17 cellular contexts compared by ENCODE assay signal in genomic region chr9:87855061-87855460, GRCh38. TPM values are rescaled to one million over a fixed set of nuclear protein-coding genes. Genes with fewer than 3 reads are reported as not detected.
A peak's percentile ranks its signal among the peaks of the same experiment; 100 is the strongest.
DNase-seq lines count a peak whose midpoint lies in the region; ATAC-seq, FAIRE-seq and TF ChIP-seq lines count a peak whose summit lies in the region.
"Had no signal": no experiment of that assay in that cellular context is flagged by ENCODE, and none has a peak within 500 bp of the region (broad histone marks: within the 10 kb centered on the region; RNA-seq: fewer than 3 reads in every experiment).

No MANE protein-coding gene starts in this region.

- H3K27me3 ChIP-seq in H1 (replicated peaks in 1 of 4; ENCODE audit: control insufficient read depth in 3 of 4, extremely low read depth in 1 of 4, insufficient read depth in 3 of 4, low read length in 3 of 4) (no peaks in the 10 kb centered on the region; a peak in 1 of 7 replicates), neuronal stem cell (ENCODE audit: control insufficient read depth in 3 of 3, insufficient read depth in 3 of 3, low read depth in 1 of 3, low read length in 3 of 3) (peaks cover 0 to 4% (median 0%) of the 10 kb centered on the region in 3 experiments)
- H3K27me3 ChIP-seq: BLaER1 had no signal

- TF ChIP-seq CTCF in H1 (IDR thresholded peaks at IDR 0.05; ENCODE audit: control extremely low read depth in 1 of 3, insufficient read depth in 1 of 3, low read depth in 1 of 3, low read length in 3 of 3), result no peak
- no peak for TF ChIP-seq CTCF in glutamatergic neuron (IDR thresholded peaks at IDR 0.05; ENCODE audit: partially characterized antibody, unreplicated experiment)
- TF ChIP-seq CTCF in HFFc6 (IDR thresholded peaks at IDR 0.05), result no peak

- H3K9me3 Mint-ChIP-seq in glutamatergic neuron (ENCODE audit: unreplicated experiment) (peaks cover 20% of the 10 kb centered on the region), HFFc6 (peaks cover 10% of the 10 kb centered on the region)
- H3K9me3 Mint-ChIP-seq in natural killer cell treated with Interleukin-12 subunit alpha and Interleukin-12 subunit beta and Interleukin-15 and Interleukin-18, amount 100 ng/mL, for 72 hours, result no peaks in the 10 kb centered on the region

- peak; percentile 54 for DNase-seq in DMS 273 (lab: John Stamatoyannopoulos, UW; ENCODE audit: unreplicated experiment)
- DNase-seq in DMS 273 treated with DMSO at 0.1 percent for 48 hours (lab: John Stamatoyannopoulos, UW), result no peak
- no peak for DNase-seq in H1 (ENCODE audit: low read depth in 1 of 2, low spot score in 2 of 2)
- no peak for DNase-seq in glutamatergic neuron
- DNase-seq in neuronal stem cell (ENCODE audit: low spot score), result no peak
- DNase-seq in HFFc6, result no peak
- no peak for DNase-seq in natural killer cell treated with Interleukin-12 subunit alpha and Interleukin-12 subunit beta and Interleukin-15 and Interleukin-18, amount 100 ng/mL, for 72 hours (ENCODE audit: low spot score)
- DNase-seq: AML-193; Caco-2; CD8-positive, alpha-beta memory T cell; H7 had no signal

- H3K4me1 ChIP-seq in H1 (replicated peaks in 1 of 4; ENCODE audit: control insufficient read depth in 3 of 4, insufficient read depth in 4 of 4, low read length in 3 of 4), result peaks cover 0 to 5% (median 0%) of the 10 kb centered on the region in 4 experiments; a peak in 3 of 7 replicates
- peaks cover 0 to 2% of the 10 kb centered on the region in 2 donors for H3K4me1 ChIP-seq in neuronal stem cell (ENCODE audit: control insufficient read depth in 2 of 2, insufficient read depth in 1 of 2, low read depth in 1 of 2, low read length in 2 of 2)
- H3K4me1 ChIP-seq: Caco-2 had no signal

- H3K9ac ChIP-seq in H1 (replicated peaks in 1 of 4; ENCODE audit: extremely low read depth in 1 of 4, low read depth in 3 of 4, low read length in 3 of 4) (no peak overlapping the region), neuronal stem cell (ENCODE audit: low read depth, low read length, poor library complexity) (no peak overlapping the region)
- H3K9ac ChIP-seq: BLaER1 had no signal

- TF ChIP-seq RAD21 in H1 (IDR thresholded peaks at IDR 0.05 in 1 of 2, conservative IDR thresholded peaks at IDR 0.05 in 1 of 2; ENCODE audit: low read depth in 2 of 2, low read length in 2 of 2), result no peak

- no peak overlapping the region for H2BK20ac ChIP-seq in H1 (ENCODE audit: low read length)

- H3K4me2 ChIP-seq in H1 (ENCODE audit: insufficient read depth in 1 of 2, low read depth in 2 of 2, low read length in 2 of 2) (no peak overlapping the region; a peak in 1 of 4 replicates), neuronal stem cell (ENCODE audit: insufficient read depth, low read length, poor library complexity, severe bottlenecking) (no peak overlapping the region)
- H3K4me2 ChIP-seq: BLaER1 had no signal

- H2AK5ac ChIP-seq in H1 (ENCODE audit: low read depth, low read length) (no peak overlapping the region), neuronal stem cell (ENCODE audit: low read depth, low read length) (peak overlapping the region; percentile 48)

- H3K14ac ChIP-seq in H1 (ENCODE audit: insufficient read length) (no peak overlapping the region), neuronal stem cell (ENCODE audit: low read length) (no peak overlapping the region)

- H3K27ac Mint-ChIP-seq in glutamatergic neuron (ENCODE audit: unreplicated experiment), result peak overlapping the region; percentile 67
- H3K27ac Mint-ChIP-seq in HFFc6, result no peak overlapping the region
- no peak overlapping the region for H3K27ac Mint-ChIP-seq in natural killer cell treated with Interleukin-12 subunit alpha and Interleukin-12 subunit beta and Interleukin-15 and Interleukin-18, amount 100 ng/mL, for 72 hours
- H3K27ac Mint-ChIP-seq: CD8-positive, alpha-beta memory T cell had no signal

- H4K5ac ChIP-seq in H1 (ENCODE audit: insufficient read length, low read depth, low read length), result no peak overlapping the region

- no peaks in the 10 kb centered on the region for H3K79me2 ChIP-seq in H1 (ENCODE audit: control insufficient read depth in 1 of 2, insufficient read depth in 2 of 2, low read length in 2 of 2)

- 85% methylated on average over 3 of the region's 3 CpGs; no CpG with 5 or more reads in 1 of the 2 experiments for WGBS in H1 (ENCODE audit: extremely low coverage in 1 of 2, insufficient coverage in 1 of 2, insufficient read length in 1 of 2, insufficient replicate concordance in 2 of 2, low coverage in 1 of 2, low lambda C conversion rate in 2 of 2, missing lambda C conversion rate in 1 of 2), 2 experiments
- no CpG with 5 or more reads among the region's 3 CpGs for WGBS in neuronal stem cell (ENCODE audit: extremely low coverage in 2 of 2, insufficient read length in 2 of 2, insufficient replicate concordance in 1 of 2), 2 donors

- no peak for FAIRE-seq in H1 (lab: Jason Lieb, UNC)
- FAIRE-seq: HTR-8/SVneo had no signal

- peaks cover 10% of the 10 kb centered on the region for H3K36me3 Mint-ChIP-seq in glutamatergic neuron (ENCODE audit: unreplicated experiment)
- peaks cover 7% of the 10 kb centered on the region for H3K36me3 Mint-ChIP-seq in HFFc6 (ENCODE audit: low read depth)
- H3K36me3 Mint-ChIP-seq in natural killer cell treated with Interleukin-12 subunit alpha and Interleukin-12 subunit beta and Interleukin-15 and Interleukin-18, amount 100 ng/mL, for 72 hours, result no peaks in the 10 kb centered on the region

- H2BK15ac ChIP-seq in H1 (ENCODE audit: low read length), result peak overlapping the region; percentile 46; the same call in 1 of the 2 replicates
- no peak overlapping the region for H2BK15ac ChIP-seq in neuronal stem cell (ENCODE audit: low read length)

- H3K23me2 ChIP-seq in H1 (ENCODE audit: low read depth, low read length), result no peaks in the 10 kb centered on the region

- H3K27me3 Mint-ChIP-seq in glutamatergic neuron (ENCODE audit: unreplicated experiment) (peaks cover 11% of the 10 kb centered on the region), HFFc6 (ENCODE audit: insufficient read depth) (no peaks in the 10 kb centered on the region; the same call in 1 of the 2 replicates)
- H3K27me3 Mint-ChIP-seq in natural killer cell treated with Interleukin-12 subunit alpha and Interleukin-12 subunit beta and Interleukin-15 and Interleukin-18, amount 100 ng/mL, for 72 hours, result peaks cover 7% of the 10 kb centered on the region in 2 donors

- H3K18ac ChIP-seq in H1 (ENCODE audit: extremely low read depth, low read length), result no peak overlapping the region
- H3K18ac ChIP-seq in neuronal stem cell (ENCODE audit: low read length), result no peak overlapping the region

- ATAC-seq in HG02759 (IDR thresholded peaks at IDR 0.05; ENCODE audit: unreplicated experiment), result no peak
- ATAC-seq in natural killer cell treated with Interleukin-12 subunit alpha and Interleukin-12 subunit beta and Interleukin-15 and Interleukin-18, amount 100 ng/mL, for 72 hours, result no peak

- H3K27ac ChIP-seq in H1 (ENCODE audit: low read depth, low read length) (no peak overlapping the region), neuronal stem cell (replicated peaks; ENCODE audit: low read length) (no peak overlapping the region)
- H3K27ac ChIP-seq: 22Rv1, BLaER1 had no signal

- no peak overlapping the region for H3K4ac ChIP-seq in H1 (replicated peaks; ENCODE audit: insufficient read length, low read depth, low read length)
- H3K4ac ChIP-seq in neuronal stem cell (ENCODE audit: low read length), result no peak overlapping the region

- peaks cover 5 to 19% of the 10 kb centered on the region in 2 experiments; a peak in 1 of 4 replicates for H3K9me3 ChIP-seq in H1 (ENCODE audit: insufficient read depth in 2 of 2, low read depth in 1 of 2, low read length in 1 of 2)
- H3K9me3 ChIP-seq in neuronal stem cell (replicated peaks in 1 of 2; ENCODE audit: control insufficient read depth in 2 of 2, insufficient read depth in 1 of 2, low read depth in 1 of 2, low read length in 2 of 2), result peaks cover 0 to 8% of the 10 kb centered on the region in 2 donors
- H3K9me3 ChIP-seq: Caco-2 had no signal

- H3K4me3 ChIP-seq in H1 (ENCODE audit: extremely low read depth in 1 of 4, insufficient read depth in 2 of 4, low read depth in 3 of 4, low read length in 4 of 4) (no peak overlapping the region), neuronal stem cell (ENCODE audit: low read length in 2 of 2) (no peak overlapping the region)
- H3K4me3 ChIP-seq: BLaER1 had no signal

- no peak for TF ChIP-seq EP300 in H1 (IDR thresholded peaks at IDR 0.05; ENCODE audit: borderline replicate concordance in 1 of 2, low read depth in 2 of 2, low read length in 2 of 2)

- H2BK12ac ChIP-seq in H1 (ENCODE audit: low read depth, low read length), result 0 out of 2 replicates have a peak overlapping the region, but pooled peaks have one; percentile 17
- H2BK12ac ChIP-seq in neuronal stem cell (ENCODE audit: low read length), result no peak overlapping the region

- H3K4me3 Mint-ChIP-seq in glutamatergic neuron (ENCODE audit: unreplicated experiment), result no peak overlapping the region
- H3K4me3 Mint-ChIP-seq in HFFc6, result no peak overlapping the region
- H3K4me3 Mint-ChIP-seq in natural killer cell treated with Interleukin-12 subunit alpha and Interleukin-12 subunit beta and Interleukin-15 and Interleukin-18, amount 100 ng/mL, for 72 hours, result no peak overlapping the region
- H3K4me3 Mint-ChIP-seq: CD8-positive, alpha-beta memory T cell had no signal

- peaks cover 24% of the 10 kb centered on the region for H3K4me1 Mint-ChIP-seq in glutamatergic neuron (ENCODE audit: low read depth, unreplicated experiment)
- H3K4me1 Mint-ChIP-seq in HFFc6 (ENCODE audit: low read depth), result peaks cover 17% of the 10 kb centered on the region
- H3K4me1 Mint-ChIP-seq in natural killer cell treated with Interleukin-12 subunit alpha and Interleukin-12 subunit beta and Interleukin-15 and Interleukin-18, amount 100 ng/mL, for 72 hours (ENCODE audit: low read depth in 2 of 2), result no peaks in the 10 kb centered on the region
- H3K4me1 Mint-ChIP-seq: CD8-positive, alpha-beta memory T cell had no signal

- POLR2A ChIA-PET in H1 (lab: Charles Lee; ENCODE audit: partially characterized antibody), result no interaction called here

- H4K20me1 ChIP-seq in H1 (replicated peaks in 1 of 2; ENCODE audit: control insufficient read depth in 1 of 2, insufficient read depth in 2 of 2, low read length in 2 of 2), result no peaks in the 10 kb centered on the region
- H4K20me1 ChIP-seq: BLaER1 had no signal

- H3K36me3 ChIP-seq in H1 (ENCODE audit: control insufficient read depth in 2 of 4, insufficient read depth in 4 of 4, low read length in 3 of 4) (no peaks in the 10 kb centered on the region), neuronal stem cell (replicated peaks in 1 of 2; ENCODE audit: control insufficient read depth in 2 of 2, insufficient read depth in 2 of 2, low read length in 2 of 2) (no peaks in the 10 kb centered on the region)
- H3K36me3 ChIP-seq: BLaER1 had no signal

- H4K91ac ChIP-seq in H1 (replicated peaks; ENCODE audit: insufficient read length, low read length), result no peak overlapping the region
- H4K91ac ChIP-seq in neuronal stem cell (ENCODE audit: low read depth, low read length, poor library complexity), result no peak overlapping the region

- TF ChIP-seq POLR2A in H1 (IDR thresholded peaks at IDR 0.05; ENCODE audit: control extremely low read depth in 1 of 2, low read depth in 2 of 2, low read length in 2 of 2), result no peak

- no peak overlapping the region for H2AFZ ChIP-seq in H1 (ENCODE audit: low read length)
- H2AFZ ChIP-seq in neuronal stem cell (ENCODE audit: low read length), result no peak overlapping the region

- H3K23ac ChIP-seq in H1 (ENCODE audit: insufficient read length), result no peak overlapping the region
- no peak overlapping the region for H3K23ac ChIP-seq in neuronal stem cell (ENCODE audit: low read depth, low read length, poor library complexity)

- H2BK120ac ChIP-seq in H1 (replicated peaks; ENCODE audit: low read depth, low read length) (no peak overlapping the region), neuronal stem cell (ENCODE audit: low read depth, low read length) (no peak overlapping the region)

- H3K79me1 ChIP-seq in H1 (ENCODE audit: low read depth, low read length) (no peaks in the 10 kb centered on the region), neuronal stem cell (ENCODE audit: low read depth, low read length) (no peaks in the 10 kb centered on the region)

- CTCF ChIA-PET in H1 (lab: Charles Lee; ENCODE audit: partially characterized antibody), result no interaction called here

- H2BK5ac ChIP-seq in H1 (ENCODE audit: low read depth, low read length) (no peak overlapping the region; the same call in 1 of the 2 replicates), neuronal stem cell (ENCODE audit: low read length) (no peak overlapping the region)

- H4K8ac ChIP-seq in H1 (ENCODE audit: extremely low read depth, insufficient read depth, low read length) (no peak overlapping the region), neuronal stem cell (ENCODE audit: low read depth, low read length) (no peak overlapping the region)

- no peak overlapping the region for H3K56ac ChIP-seq in H1 (replicated peaks; ENCODE audit: insufficient read length, low read depth, low read length)

RNA-seq across cellular contexts. Expression of gene SPATA31E1, which starts 27.6 kb away (rescaled TPM):
- 0.09 TPM in 1 of 2 replicates, not detected in the other for total RNA-seq in H1 (2021; fragmentation: NEBNext Ultra II Directional; extraction: Animal tissue kit (Norgen Biotek cat#: 25700))
- polyA plus RNA-seq in H1 (2011; rRNA removed), result 0.05 and 0.09 TPM in 2 replicates
- 0.08 TPM for polyA plus RNA-seq in H1 (2011; cell fraction: cytosol; rRNA removed)
- polyA plus RNA-seq in H1 (2011; cell fraction: nucleus; rRNA removed), result 0.24 TPM
- polyA plus RNA-seq in H1 (2012, experiment 1 of 2), result 0.08 to 0.14 TPM (median 0.08 TPM) in 3 of 4 replicates, not detected in the other
- 0.04 TPM for polyA plus RNA-seq in H1 (2012, experiment 2 of 2)
- 0.08 TPM for polyA plus RNA-seq in H1 (2013, experiment 1 of 2)
- 0.06 TPM for polyA plus RNA-seq in H1 (2013, experiment 2 of 2)
- 0.22 and 0.32 TPM in 2 replicates for polyA minus RNA-seq in H1 (2011; rRNA and poly(A)+ RNA removed)
- polyA minus RNA-seq in H1 (2011; cell fraction: cytosol; rRNA and poly(A)+ RNA removed), result not detected
- 0.60 TPM for polyA minus RNA-seq in H1 (2011; cell fraction: nucleus; rRNA and poly(A)+ RNA removed)
- total RNA-seq in glutamatergic neuron (ENCODE audit: unreplicated experiment), result 0.71 TPM
- polyA plus RNA-seq in neuronal stem cell (2013, experiment 1 of 2), result 0.01 TPM
- polyA plus RNA-seq in neuronal stem cell (2013, experiment 2 of 2), result 0.03 TPM
- not detected for total RNA-seq in HFFc6 (2021; fragmentation: NEBNext Ultra II Directional; extraction: Animal tissue kit (Norgen Biotek cat#: 25700))
- not detected for total RNA-seq in natural killer cell treated with Interleukin-12 subunit alpha and Interleukin-12 subunit beta and Interleukin-15 and Interleukin-18, amount 100 ng/mL, for 72 hours
- total RNA-seq: A673; Caco-2; CD8-positive, alpha-beta memory T cell; Daoy; H7 had no signal
- polyA plus RNA-seq: CD8-positive, alpha-beta memory T cell had no signal
